ENCODE assay signal across 7 cellular contexts in the genomic region with DNA sequence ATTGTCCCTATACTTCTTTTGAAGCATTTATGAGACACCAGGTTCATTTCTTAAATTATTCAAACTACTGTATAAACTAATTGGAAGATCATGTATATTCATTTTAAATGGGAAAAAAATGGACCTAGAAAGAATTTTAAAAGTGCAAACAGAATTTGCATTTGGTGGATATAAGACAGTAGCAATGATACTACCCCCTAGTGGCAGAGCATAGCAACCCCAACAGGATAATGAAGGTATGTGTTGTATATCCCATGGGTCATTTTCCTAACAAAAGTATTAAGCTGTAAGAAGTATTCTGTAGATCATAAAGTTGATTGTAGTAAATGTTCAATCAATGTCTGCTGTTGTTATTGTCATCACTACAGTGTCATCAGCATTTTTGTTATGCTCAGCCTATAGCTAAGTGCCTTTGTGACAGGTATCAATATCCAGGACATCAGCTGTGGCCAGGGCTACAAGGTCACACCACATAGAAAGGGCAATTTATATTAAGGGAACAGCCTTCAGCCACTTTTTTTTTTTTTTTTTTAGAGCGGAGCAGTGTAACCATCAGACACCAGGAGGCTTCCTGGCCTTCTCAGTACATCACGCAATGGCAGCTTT.
DNase-seq lines count a peak whose midpoint lies in the region; ATAC-seq, FAIRE-seq and TF ChIP-seq lines count a peak whose summit lies in the region.

No MANE protein-coding gene starts in this region.

- H3K27ac ChIP-seq in PC-9 = no peak overlapping the region
- H3K27ac ChIP-seq in brain microvascular endothelial cell = no peak overlapping the region
- no peak overlapping the region for H3K27ac ChIP-seq in HepG2 (ENCODE audit: extremely low read length, insufficient read depth, low read length)

- 24% methylated on average over 2 of the region's 2 CpGs for WGBS in HepG2 (ENCODE audit: low lambda C conversion rate)

- no peaks in the 10 kb centered on the region for H3F3A ChIP-seq in PC-9 (ENCODE audit: insufficient read depth, low read depth)

- TF ChIP-seq EP300 in HepG2 (IDR thresholded peaks at IDR 0.05; ENCODE audit: low read depth in 2 of 2, low read length in 2 of 2) = no peak
- TF ChIP-seq EP300 in HepG2 (CRISPR knock-in tag; IDR thresholded peaks at IDR 0.05; ENCODE audit: borderline replicate concordance) = no peak

- no peak overlapping the region for H3K9ac ChIP-seq in HepG2 (ENCODE audit: insufficient read depth, low read depth, low read length)

- no peaks in the 10 kb centered on the region for H3K79me2 ChIP-seq in PC-9 (ENCODE audit: low read depth)
- H3K79me2 ChIP-seq in HepG2 (ENCODE audit: insufficient read depth, low read length) = no peaks in the 10 kb centered on the region

- H3K36me3 ChIP-seq in HAP-1 (replicated peaks) (no peaks in the 10 kb centered on the region), PC-9 (ENCODE audit: low read depth) (no peaks in the 10 kb centered on the region), brain microvascular endothelial cell (replicated peaks) (no peaks in the 10 kb centered on the region), HepG2 (replicated peaks in 1 of 2; ENCODE audit: control insufficient read depth in 1 of 2, insufficient read depth in 2 of 2, low read length in 2 of 2) (no peaks in the 10 kb centered on the region)

- H3K4me1 ChIP-seq in HAP-1 (no peaks in the 10 kb centered on the region), PC-9 (replicated peaks; ENCODE audit: insufficient read depth) (no peaks in the 10 kb centered on the region), HepG2 (ENCODE audit: insufficient read depth, low read length) (no peaks in the 10 kb centered on the region)

- H4K20me1 ChIP-seq in PC-9 (ENCODE audit: insufficient read depth) = no peaks in the 10 kb centered on the region
- no peaks in the 10 kb centered on the region for H4K20me1 ChIP-seq in HepG2 (ENCODE audit: insufficient read depth, low read length)

- no peak; the same call in 1 of the 2 replicates for TF ChIP-seq RAD21 in HepG2 (CRISPR knock-in tag; IDR thresholded peaks at IDR 0.05)

- peak; percentile 30 for FAIRE-seq in HepG2 (lab: Jason Lieb, UNC)

- in situ Hi-C loops in HAP-1 (cut with MboI; ENCODE audit: low sequenced_read_pairs) = no loop called here
- in situ Hi-C loops in brain microvascular endothelial cell (cut with HindIII; ENCODE audit: low pct_ligation_motif_present, low sequenced_read_pairs) = no loop called here
- in situ Hi-C loops in HepG2 (cut with HindIII; ENCODE audit: extremely low pct_ligation_motif_present, low pct_unique_long_range_greater_than_20kb) = loop anchor here (25.0 kb wide), 1 partner anchor 443 kb away; no protein-coding TSS in a partner anchor

- no peaks in the 10 kb centered on the region for H3K9me3 ChIP-seq in HAP-1
- H3K9me3 ChIP-seq in PC-9 (ENCODE audit: insufficient read depth, low read depth) = no peaks in the 10 kb centered on the region
- no peaks in the 10 kb centered on the region for H3K9me3 ChIP-seq in HepG2 (ENCODE audit: low read length)

- TF ChIP-seq POLR2A in HepG2 (IDR thresholded peaks at IDR 0.05; ENCODE audit: insufficient read depth in 1 of 2, low read depth in 2 of 2, low read length in 2 of 2) = no peak

- no peak overlapping the region for H3K4me3 ChIP-seq in HAP-1
- no peak overlapping the region for H3K4me3 ChIP-seq in PC-9
- H3K4me3 ChIP-seq in brain microvascular endothelial cell (ENCODE audit: low read depth, low read length) = no peak overlapping the region
- no peak overlapping the region for H3K4me3 ChIP-seq in HepG2 (replicated peaks in 1 of 3; ENCODE audit: insufficient read depth in 1 of 3, low read depth in 2 of 3, low read length in 3 of 3)

- no peak overlapping the region for H2AFZ ChIP-seq in PC-9
- H2AFZ ChIP-seq in HepG2 (ENCODE audit: low read length) = no peak overlapping the region

- BruUV-seq in PC-9 (replicated peaks; lab: Mats Ljungman, UMichigan) = no TSS peak
- BruUV-seq in HepG2 (replicated peaks; lab: Mats Ljungman, UMichigan) = no TSS peak

- POLR2A ChIA-PET in PC-9 (lab: Charles Lee; ENCODE audit: unreplicated experiment) = interaction anchor here (0.6 kb wide), 1 partner anchor 46 kb away, joined by 4 read pairs; no protein-coding TSS in a partner anchor
- POLR2A ChIA-PET in HepG2 (lab: Yijun Ruan, JAX) = no interaction called here

- DNase-seq in DMS53 treated with DMSO at 0.1 percent for 48 hours (lab: John Stamatoyannopoulos, UW; ENCODE audit: unreplicated experiment) (peak; percentile 17), HAP-1 (ENCODE audit: low spot score in 2 of 2) (peak; percentile 23 to 44), PC-9 (no peak), brain microvascular endothelial cell (peak; percentile 65), HepG2 (ENCODE audit: low spot score) (peak; percentile 25), occipital lobe (lab: John Stamatoyannopoulos, UW) (no peak), ureter (ENCODE audit: low spot score) (no peak)

- peak; percentile 71 for ATAC-seq in HepG2

- CTCF ChIA-PET in PC-9 (lab: Charles Lee) = interaction anchor here (0.6 to 1.0 kb wide), 6 partner anchors 10 to 360 kb away, joined by 3 to 8 read pairs (median 3); no protein-coding TSS in a partner anchor
- CTCF ChIA-PET in HepG2 (lab: Yijun Ruan, JAX; ENCODE audit: low intra/inter-chr PET ratio, low total read pairs) = interaction anchor here (1.6 to 1.8 kb wide), 3 partner anchors 262 to 489 kb away, joined by 8 to 9 read pairs (median 8); no protein-coding TSS in a partner anchor

- intact Hi-C loops in PC-9 (cut with micrococcal nuclease; ENCODE audit: unreplicated experiment) (loop anchor here (2.0 to 5.0 kb wide), 4 partner anchors 53 to 453 kb away; no protein-coding TSS in a partner anchor), HepG2 (cut with micrococcal nuclease; ENCODE audit: unreplicated experiment) (loop anchor here (1.0 to 2.0 kb wide), 2 partner anchors 263 to 455 kb away; no protein-coding TSS in a partner anchor)

- H3K9me2 ChIP-seq in PC-9 (ENCODE audit: insufficient read depth) = no peaks in the 10 kb centered on the region

- peaks cover 9% of the 10 kb centered on the region; the same call in 1 of the 2 replicates for H3K27me3 ChIP-seq in HAP-1 (ENCODE audit: low read depth)
- no peaks in the 10 kb centered on the region for H3K27me3 ChIP-seq in PC-9 (ENCODE audit: insufficient read depth, low read depth)
- peaks cover 2% of the 10 kb centered on the region for H3K27me3 ChIP-seq in brain microvascular endothelial cell (replicated peaks)
- H3K27me3 ChIP-seq in HepG2 (ENCODE audit: control insufficient read depth in 1 of 2, insufficient read depth in 2 of 2, low read length in 2 of 2) = peaks cover 1 to 13% of the 10 kb centered on the region in 2 experiments; a peak in 1 of 5 replicates

- H3K4me2 ChIP-seq in PC-9 (no peak overlapping the region), HepG2 (ENCODE audit: low read depth, low read length) (no peak overlapping the region)

- TF ChIP-seq CTCF in PC-9 (conservative IDR thresholded peaks at IDR 0.05) (peak; percentile 78), brain microvascular endothelial cell (IDR thresholded peaks at IDR 0.05; ENCODE audit: low read depth, low read length, missing control alignments) (peak; percentile 73), HepG2 (CRISPR knock-in tag; IDR thresholded peaks at IDR 0.05) (peak; percentile 61)

TF ChIP-seq in HepG2, 621 proteins besides CTCF, POLR2A, EP300 and RAD21 (continues in another document):
- TF ChIP-seq THYN1 (CRISPR knock-in tag; IDR thresholded peaks at IDR 0.05; ENCODE audit: borderline replicate concordance, low read depth) = no peak
- TF ChIP-seq NFIB (CRISPR knock-in tag; IDR thresholded peaks at IDR 0.05; ENCODE audit: borderline replicate concordance) = no peak
- no peak for TF ChIP-seq AFF4 (CRISPR knock-in tag; IDR thresholded peaks at IDR 0.05)
- TF ChIP-seq SMC3 (IDR thresholded peaks at IDR 0.05; ENCODE audit: low read length) = peak; percentile 65; the same call in 1 of the 2 replicates
- no peak for TF ChIP-seq DMTF1 (CRISPR knock-in tag; IDR thresholded peaks at IDR 0.05)

Comparison
In these comparisons a context has a peak if more than half of its experiments do, and no peak if none do; other contexts are left out.
1. DNase-seq: peak in DMS53 treated with DMSO at 0.1 percent for 48 hours (single experiment), HAP-1 (2 of 2), brain microvascular endothelial cell (single experiment) and HepG2 (single experiment); none in PC-9 (0 of 2), occipital lobe (single experiment) and ureter (single experiment).
2. Peak in every context shown above with its lines, with median percentiles within 50 percentile points of each other: CTCF ChIP-seq.